9 cellular contexts compared by ENCODE assay signal in genomic region chr1:208177656-208178055, GRCh38.
DNase-seq lines count a peak whose midpoint lies in the region; TF ChIP-seq lines count a peak whose summit lies in the region.
"Had no signal": no experiment of that assay in that cellular context is flagged by ENCODE, and none has a peak within 500 bp of the region (broad histone marks: within the 10 kb centered on the region; RNA-seq: fewer than 3 reads in every experiment).

No MANE protein-coding gene starts in this region.

- H2AFZ ChIP-seq in SK-N-SH (ENCODE audit: low read depth), result no peak overlapping the region

- H3K36me3 Mint-ChIP-seq in Calu3 (ENCODE audit: insufficient read depth, unreplicated experiment), result peaks cover 5% of the 10 kb centered on the region

- no peak overlapping the region for H3K9ac ChIP-seq in SK-N-SH

- no peaks in the 10 kb centered on the region for H3K9me3 Mint-ChIP-seq in Calu3 (ENCODE audit: low read depth, unreplicated experiment)
- H3K9me3 Mint-ChIP-seq: effector memory CD8-positive, alpha-beta T cell had no signal

- H3F3A ChIP-seq in SK-N-SH (replicated peaks; ENCODE audit: insufficient read depth), result peaks cover 6% of the 10 kb centered on the region

- H3K79me2 ChIP-seq in SK-N-SH (ENCODE audit: insufficient read depth), result peaks cover 65% of the 10 kb centered on the region

- POLR2A ChIA-PET in HEK293 (lab: Yijun Ruan, JAX) (no interaction called here), SK-N-SH (lab: Yijun Ruan, JAX) (no interaction called here)

- no peak overlapping the region for H3K4me2 ChIP-seq in SK-N-SH

- TF ChIP-seq RAD21 in SK-N-SH (IDR thresholded peaks at IDR 0.05; ENCODE audit: low read length), result no peak

- H3K27ac Mint-ChIP-seq in Calu3 (ENCODE audit: unreplicated experiment), result no peak overlapping the region
- H3K27ac Mint-ChIP-seq: effector memory CD8-positive, alpha-beta T cell had no signal

- H3K27me3 Mint-ChIP-seq in Calu3 (ENCODE audit: unreplicated experiment), result no peaks in the 10 kb centered on the region

- CTCF ChIA-PET in HEK293 (lab: Yijun Ruan, JAX) (interaction anchor here (0.6 to 2.9 kb wide), 2 partner anchors 45 to 897 kb away, joined by 4 to 8 read pairs; no protein-coding TSS in a partner anchor), Calu3 (lab: Charles Lee) (interaction anchor here (1.0 to 1.6 kb wide), 4 partner anchors 26 to 74 kb away, joined by 3 to 4 read pairs (median 3); no protein-coding TSS in a partner anchor), SK-N-SH (lab: Yijun Ruan, JAX) (interaction anchor here (1.5 to 1.8 kb wide), 4 partner anchors 19 to 156 kb away, joined by 3 to 6 read pairs (median 4); no protein-coding TSS in a partner anchor)

- DNase-seq in GM13977 (ENCODE audit: low spot score) (peak; percentile 32), NCI-H187 (lab: John Stamatoyannopoulos, UW) (peak; percentile 45 to 72), iPS-NIHi11 (ENCODE audit: low spot score) (peak; percentile 38), Calu3 (no peak), SK-N-SH (no peak), AML-193 (lab: John Stamatoyannopoulos, UW) (no peak), anterior cingulate cortex (lab: John Stamatoyannopoulos, UW) (no peak)
- DNase-seq: effector memory CD8-positive, alpha-beta T cell had no signal

- TF ChIP-seq EP300 in SK-N-SH (IDR thresholded peaks at IDR 0.05; ENCODE audit: borderline replicate concordance in 1 of 2, low read depth in 1 of 2, low read length in 1 of 2), result no peak

- H3K4me1 ChIP-seq in HEK293 (ENCODE audit: control insufficient read depth, insufficient read depth, low read length) (peaks cover 30% of the 10 kb centered on the region), SK-N-SH (ENCODE audit: control insufficient read depth in 1 of 2, insufficient read depth in 2 of 2, low read depth in 1 of 2, low read length in 1 of 2) (peaks cover 28 to 47% of the 10 kb centered on the region in 2 experiments)

- peaks cover 35% of the 10 kb centered on the region for H3K4me1 Mint-ChIP-seq in Calu3 (ENCODE audit: low read depth, unreplicated experiment)

- H3K27ac ChIP-seq in HEK293 (ENCODE audit: extremely low read depth, low read depth, low read length) (no peak overlapping the region), SK-N-SH (ENCODE audit: low read depth in 2 of 2, low read length in 1 of 2) (no peak overlapping the region)

- no peak overlapping the region for H3K4me3 Mint-ChIP-seq in Calu3 (ENCODE audit: low read depth, unreplicated experiment)
- H3K4me3 Mint-ChIP-seq: effector memory CD8-positive, alpha-beta T cell had no signal

- BruUV-seq in Calu3 (replicated peaks; lab: Mats Ljungman, UMichigan), result no TSS peak

- 82% methylated on average over 3 of the region's 3 CpGs for WGBS in SK-N-SH (ENCODE audit: low lambda C conversion rate)

- H3K27me3 ChIP-seq in SK-N-SH (ENCODE audit: insufficient read depth), result no peaks in the 10 kb centered on the region

- no peaks in the 10 kb centered on the region for H3K9me2 ChIP-seq in SK-N-SH

- H4K20me1 ChIP-seq in SK-N-SH (ENCODE audit: insufficient read depth), result no peaks in the 10 kb centered on the region

- H3K9me3 ChIP-seq in HEK293 (ENCODE audit: control insufficient read depth, insufficient read depth, low read depth, low read length) (no peaks in the 10 kb centered on the region), SK-N-SH (no peaks in the 10 kb centered on the region)

- no peak overlapping the region for H3K4me3 ChIP-seq in HEK293 (ENCODE audit: low read depth, low read length)
- H3K4me3 ChIP-seq in SK-N-SH (ENCODE audit: low read depth in 2 of 2, low read length in 1 of 2), result no peak overlapping the region

- H3K36me3 ChIP-seq in HEK293 (ENCODE audit: control insufficient read depth in 2 of 2, insufficient read depth in 1 of 2, low read length in 2 of 2), result no peaks in the 10 kb centered on the region
- H3K36me3 ChIP-seq in SK-N-SH (replicated peaks in 1 of 2; ENCODE audit: control insufficient read depth in 1 of 2, insufficient read depth in 2 of 2, low read length in 1 of 2), result peaks cover 0 to 11% of the 10 kb centered on the region in 2 experiments

- TF ChIP-seq CTCF in GM13977 (IDR thresholded peaks at IDR 0.05; ENCODE audit: extremely low read depth, insufficient read depth, missing control alignments) (no peak), HEK293 (tag by site-specific recombination; IDR thresholded peaks at IDR 0.05) (no peak), Calu3 (IDR thresholded peaks at IDR 0.05; ENCODE audit: unreplicated experiment) (no peak), SK-N-SH (IDR thresholded peaks at IDR 0.05) (no peak)

- intact Hi-C loops in Calu3 (cut with micrococcal nuclease; ENCODE audit: unreplicated experiment), result loop anchor here (2.0 kb wide), 1 partner anchor 61 kb away; no protein-coding TSS in a partner anchor

- in situ Hi-C loops in GM13977 (cut with MboI; ENCODE audit: low pct_unique_long_range_greater_than_20kb, low sequenced_read_pairs, unreplicated experiment), result no loop called here

TF ChIP-seq in HEK293, 187 proteins besides CTCF, POLR2A, EP300 and RAD21 (continues in another document):
- peak; percentile 55; the same call in 1 of the 2 replicates for TF ChIP-seq ZNF692 (tag by site-specific recombination; IDR thresholded peaks at IDR 0.05)
- TF ChIP-seq ZNF558 (tag by site-specific recombination; IDR thresholded peaks at IDR 0.05), result no peak
- TF ChIP-seq GLIS1 (tag by site-specific recombination; IDR thresholded peaks at IDR 0.05), result peak; percentile 28; the same call in 1 of the 2 replicates
- TF ChIP-seq SP7 (tag by site-specific recombination; IDR thresholded peaks at IDR 0.05), result 0 out of 2 replicates have a peak, but pooled peaks have one; percentile 7
- TF ChIP-seq HOXA7 (CRISPR knock-in tag; IDR thresholded peaks at IDR 0.05; ENCODE audit: borderline replicate concordance), result no peak
- TF ChIP-seq ZNF394 (tag by site-specific recombination; IDR thresholded peaks at IDR 0.05; ENCODE audit: borderline replicate concordance), result no peak
- TF ChIP-seq KLF1 (tag by site-specific recombination; IDR thresholded peaks at IDR 0.05), result peak; percentile 14; the same call in 1 of the 2 replicates
- peak; percentile 48; the same call in 1 of the 2 replicates for TF ChIP-seq ZFP69B (tag by site-specific recombination; IDR thresholded peaks at IDR 0.05)

TF ChIP-seq in SK-N-SH, 30 proteins besides CTCF, POLR2A, EP300 and RAD21:
- TF ChIP-seq IRF3 (IDR thresholded peaks at IDR 0.05; ENCODE audit: low read depth, low read length) (no peak), NFIC (IDR thresholded peaks at IDR 0.05; ENCODE audit: borderline replicate concordance) (no peak), RXRA (IDR thresholded peaks at IDR 0.05; ENCODE audit: borderline replicate concordance, low read depth) (no peak), POLR2AphosphoS5 (IDR thresholded peaks at IDR 0.05; ENCODE audit: low read depth, low read length) (no peak), MAX (IDR thresholded peaks at IDR 0.05; ENCODE audit: low read depth) (no peak), MXI1 (IDR thresholded peaks at IDR 0.05; ENCODE audit: low read depth, low read length) (no peak)

Comparison
In these comparisons a context has a peak if more than half of its experiments do, and no peak if none do; other contexts are left out.
1. DNase-seq: peak in GM13977 (single experiment), NCI-H187 (2 of 2) and iPS-NIHi11 (single experiment); none in Calu3 (single experiment), SK-N-SH (single experiment), AML-193 (0 of 2) and anterior cingulate cortex (0 of 58).